ENCODE assay signal across 8 cellular contexts in the genomic region with DNA sequence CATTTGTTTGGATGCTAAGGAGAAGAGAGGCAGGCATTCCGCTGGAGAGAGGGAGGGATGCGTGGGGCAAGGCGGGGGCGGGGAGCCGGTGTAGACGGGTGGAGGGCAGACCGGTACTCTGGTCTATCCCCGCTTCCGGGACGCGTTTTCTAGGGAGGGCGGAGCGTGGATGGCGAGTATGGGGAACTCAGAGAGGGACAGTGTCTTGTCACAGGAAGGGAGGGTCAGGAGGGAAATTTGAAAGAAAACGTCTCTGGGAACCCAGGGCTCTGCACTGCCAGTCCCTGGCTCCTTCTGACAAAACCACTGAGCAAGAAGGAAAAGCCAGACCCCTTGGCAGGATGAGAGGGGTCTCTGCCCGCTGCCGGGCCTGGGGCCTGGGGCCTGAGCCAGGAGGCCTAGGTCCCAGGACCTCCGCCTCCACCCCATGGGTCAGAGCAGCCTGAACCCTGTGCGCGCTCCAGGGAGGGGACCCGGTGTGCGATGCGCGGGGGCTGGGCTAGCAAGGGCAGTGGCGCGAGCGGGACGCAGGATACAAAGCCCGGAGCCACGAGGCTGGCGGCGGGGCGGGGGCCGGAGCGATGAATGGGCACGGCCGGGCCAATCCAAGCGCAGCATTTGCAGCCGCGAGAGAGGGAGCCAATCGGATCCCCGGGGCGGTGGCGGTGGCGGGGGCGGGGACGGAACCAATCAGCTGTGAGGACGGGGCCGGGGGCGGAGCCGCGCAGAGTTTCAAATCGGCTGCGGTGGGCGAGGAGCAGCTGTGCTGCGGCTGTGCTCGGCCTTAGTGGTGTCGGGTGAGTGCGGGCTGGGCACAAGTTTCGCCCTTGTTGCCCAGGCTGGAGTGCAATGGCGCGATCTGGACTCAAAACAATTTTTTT. TPM values are rescaled to one million over a fixed set of nuclear protein-coding genes. Genes with fewer than 3 reads are reported as not detected.
A peak's percentile ranks its signal among the peaks of the same experiment; 100 is the strongest.
DNase-seq lines count a peak whose midpoint lies in the region; ATAC-seq and TF ChIP-seq lines count a peak whose summit lies in the region.

A gene with protein sequence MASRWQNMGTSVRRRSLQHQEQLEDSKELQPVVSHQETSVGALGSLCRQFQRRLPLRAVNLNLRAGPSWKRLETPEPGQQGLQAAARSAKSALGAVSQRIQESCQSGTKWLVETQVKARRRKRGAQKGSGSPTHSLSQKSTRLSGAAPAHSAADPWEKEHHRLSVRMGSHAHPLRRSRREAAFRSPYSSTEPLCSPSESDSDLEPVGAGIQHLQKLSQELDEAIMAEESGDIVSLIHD (plus strand): TSS at position 764 of the 881 bp plus-strand sequence. CDS start 656 bp downstream, outside the sequence.

- H3K9me3 ChIP-seq in right lobe of liver: no peaks in the 10 kb centered on the region

- TF ChIP-seq POLR2A in right lobe of liver (IDR thresholded peaks at IDR 0.05): no peak

- H3K4me3 ChIP-seq in AG10803 (ENCODE audit: low read length): peak within 1 kb of the TSS; percentile 79
- H3K4me3 ChIP-seq in right lobe of liver: peak within 1 kb of the TSS; percentile 32 to 59 (median 42)

- peaks cover 0 to 5% (median 0%) of the 10 kb centered on the region in 4 donors for H3K4me1 ChIP-seq in right lobe of liver

- peaks cover 0 to 5% of the 10 kb centered on the region in 2 donors for H3K27me3 ChIP-seq in right lobe of liver

- intact Hi-C loops in right lobe of liver (cut with DNase I): no loop called here

- WGBS in right lobe of liver (ENCODE audit: insufficient coverage, low coverage, low lambda C conversion rate, missing lambda C conversion rate): under 1% methylated on average over 34 of the region's 62 CpGs

- DNase-seq in AG10803 (ENCODE audit: low read depth) (peak; percentile 87), NCI-H510A treated with DMSO at 0.1 percent for 48 hours (lab: John Stamatoyannopoulos, UW) (peak; percentile 89), dermis microvascular lymphatic vessel endothelial cell (ENCODE audit: low read depth in 2 of 2) (peak; percentile 73 to 94), right lobe of liver (peak; percentile 85 to 93 (median 92))
- peak; percentile 90 to 91 for DNase-seq in activated CD4-positive, alpha-beta T cell treated with anti-CD3 and anti-CD28 coated beads, Interleukin-2, amount 50 U/mL, for 24 hours (ENCODE audit: low read depth in 1 of 2, low spot score in 1 of 2)
- DNase-seq in stimulated activated CD4-positive, alpha-beta T cell treated with anti-CD3 and anti-CD28 coated beads, Interleukin-4, amount 100 ng/mL, for 1 hour: peak; percentile 96

- peak; percentile 82 for ATAC-seq in GM19043 (IDR thresholded peaks at IDR 0.05; ENCODE audit: low read depth, unreplicated experiment)
- ATAC-seq in HG03354 (IDR thresholded peaks at IDR 0.05; ENCODE audit: poor library complexity, severe bottlenecking, unreplicated experiment): peak; percentile 89
- ATAC-seq in right lobe of liver: peak; percentile 94 to 98 (median 96)

- H3K36me3 ChIP-seq in right lobe of liver: no peaks in the 10 kb centered on the region

- H3K27ac ChIP-seq in right lobe of liver: peak within 1 kb of the TSS in 1 of 3 donors; percentile 68

- TF ChIP-seq CTCF in AG10803 (conservative IDR thresholded peaks at IDR 0.05; ENCODE audit: low read length) (no peak), right lobe of liver (IDR thresholded peaks at IDR 0.05) (no peak)

RNA-seq across cellular contexts. Expression of the gene that starts here (rescaled TPM):
- total RNA-seq in dermis microvascular lymphatic vessel endothelial cell: 8.2 and 21.7 TPM in 2 replicates
- total RNA-seq in right lobe of liver: under 1 TPM in 2 of 6 experiments, not detected in 4; 0.18 to 0.37 TPM

Comparison
In these comparisons a context has a peak if more than half of its experiments do, and no peak if none do; other contexts are left out.
1. Peak in DNase-seq, ATAC-seq and H3K4me3 ChIP-seq in right lobe of liver; RNA of the gene not detected or under 1 TPM.